In the genomic region with DNA sequence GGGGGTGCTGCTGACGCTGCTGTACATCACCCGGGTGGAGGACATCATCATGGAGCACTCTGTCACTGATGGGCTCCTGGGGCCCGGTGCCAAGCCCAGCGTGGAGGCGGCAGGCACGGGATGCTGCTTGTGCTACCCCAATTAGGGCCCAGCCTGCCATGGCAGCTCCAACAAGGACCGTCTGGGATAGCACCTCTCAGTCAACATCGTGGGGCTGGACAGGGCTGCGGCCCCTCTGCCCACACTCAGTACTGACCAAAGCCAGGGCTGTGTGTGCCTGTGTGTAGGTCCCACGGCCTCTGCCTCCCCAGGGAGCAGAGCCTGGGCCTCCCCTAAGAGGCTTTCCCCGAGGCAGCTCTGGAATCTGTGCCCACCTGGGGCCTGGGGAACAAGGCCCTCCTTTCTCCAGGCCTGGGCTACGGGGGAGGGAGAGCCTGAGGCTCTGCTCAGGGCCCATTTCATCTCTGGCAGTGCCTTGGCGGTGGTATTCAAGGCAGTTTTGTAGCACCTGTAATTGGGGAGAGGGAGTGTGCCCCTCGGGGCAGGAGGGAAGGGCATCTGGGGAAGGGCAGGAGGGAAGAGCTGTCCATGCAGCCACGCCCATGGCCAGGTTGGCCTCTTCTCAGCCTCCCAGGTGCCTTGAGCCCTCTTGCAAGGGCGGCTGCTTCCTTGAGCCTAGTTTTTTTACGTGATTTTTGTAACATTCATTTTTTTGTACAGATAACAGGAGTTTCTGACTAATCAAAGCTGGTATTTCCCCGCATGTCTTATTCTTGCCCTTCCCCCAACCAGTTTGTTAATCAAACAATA, we compare ENCODE assay signal across 8 cellular contexts. TPM values are rescaled to one million over a fixed set of nuclear protein-coding genes. Genes with fewer than 3 reads are reported as not detected.
DNase-seq lines count a peak whose midpoint lies in the region; ATAC-seq, FAIRE-seq and TF ChIP-seq lines count a peak whose summit lies in the region.

No MANE protein-coding gene starts in this region.

- WGBS in GM12878 (ENCODE audit: insufficient coverage, insufficient replicate concordance, low lambda C conversion rate, missing lambda C conversion rate), result 58% methylated on average over 18 of the region's 18 CpGs
- WGBS in testis, 2 donors, result 73 to 85% methylated on average over 13 to 17 of the region's 18 CpGs

- no peaks in the 10 kb centered on the region for H3K79me2 ChIP-seq in GM12878 (ENCODE audit: control insufficient read depth, insufficient read depth, low read length)

- no peak overlapping the region; the same call in 1 of the 2 replicates for H2AFZ ChIP-seq in GM12878 (ENCODE audit: control insufficient read depth, low read depth, low read length)

- no peak overlapping the region for H3K9ac ChIP-seq in GM12878 (ENCODE audit: control insufficient read depth, insufficient read depth, low read length)

- peak; percentile 22 for DNase-seq in activated T-cell treated with anti-CD3 and anti-CD28 coated beads, Interleukin-2, amount 50 U/mL, for 1 hour
- DNase-seq in activated T-cell treated with anti-CD3 and anti-CD28 coated beads for 4 hours, result no peak
- no peak for DNase-seq in GM12878 (ENCODE audit: low read depth, low spot score)
- no peak for DNase-seq in left lung
- peak; percentile 12 for DNase-seq in testis
- DNase-seq in NCI-H510A (lab: John Stamatoyannopoulos, UW), result no peak
- no peak for DNase-seq in H4 (ENCODE audit: low spot score)

- no peak for TF ChIP-seq RAD21 in GM12878 (IDR thresholded peaks at IDR 0.05; ENCODE audit: insufficient read depth, low read depth, low read length)

- in situ Hi-C loops in GM12878 (cut with MboI), result loop anchor here (5.0 kb wide), 2 partner anchors 95 to 275 kb away; no protein-coding TSS in a partner anchor

- TF ChIP-seq EP300 in GM12878 (IDR thresholded peaks at IDR 0.05; ENCODE audit: borderline replicate concordance in 1 of 2, control insufficient read depth in 1 of 2, low read depth in 2 of 2, low read length in 2 of 2), result no peak

- TF ChIP-seq POLR2A in GM12878 (IDR thresholded peaks at IDR 0.05; ENCODE audit: low read depth, low read length) (no peak), testis (IDR thresholded peaks at IDR 0.05) (no peak)

- intact Hi-C loops in GM12878 (cut with micrococcal nuclease; ENCODE audit: unreplicated experiment) (loop anchor here (1.0 kb wide), 2 partner anchors 80 to 99 kb away; no protein-coding TSS in a partner anchor), left lung (cut with DNase I) (loop anchor here (5.0 to 10.0 kb wide), 3 partner anchors 80 to 272 kb away; a partner anchor contains a TSS), testis (cut with DNase I; ENCODE audit: low total_unique reads) (loop anchor here (5.0 kb wide), 1 partner anchor 80 kb away; no protein-coding TSS in a partner anchor)

- H3K36me3 ChIP-seq in GM12878 (ENCODE audit: control insufficient read depth in 2 of 2, insufficient read depth in 2 of 2, low read length in 1 of 2) (no peaks in the 10 kb centered on the region), left lung (peaks cover 0 to 5% of the 10 kb centered on the region in 2 donors), testis (ENCODE audit: low read depth, missing control alignments) (no peaks in the 10 kb centered on the region)

- H3K9me3 ChIP-seq in GM12878 (replicated peaks; ENCODE audit: control insufficient read depth, insufficient read depth, low read length) (no peaks in the 10 kb centered on the region), left lung (no peaks in the 10 kb centered on the region), testis (no peaks in the 10 kb centered on the region)

- SMC1A ChIA-PET in GM12878 (lab: Charles Lee; ENCODE audit: uncharacterized antibody, unreplicated experiment), result interaction anchor here (0.6 to 3.5 kb wide), 8 partner anchors 41 to 108 kb away, joined by 3 to 19 read pairs (median 4); no protein-coding TSS in a partner anchor

- BruUV-seq in GM12878 (replicated peaks; lab: Mats Ljungman, UMichigan), result no TSS peak

- H3K4me2 ChIP-seq in GM12878 (ENCODE audit: control insufficient read depth, insufficient read depth), result 0 out of 2 replicates have a peak overlapping the region, but pooled peaks have one; percentile 44

- H3K4me1 ChIP-seq in GM12878 (ENCODE audit: control insufficient read depth, insufficient read depth, low read length), result no peaks in the 10 kb centered on the region
- H3K4me1 ChIP-seq in left lung, result peaks cover 0 to 12% of the 10 kb centered on the region in 2 donors
- peaks cover 7% of the 10 kb centered on the region for H3K4me1 ChIP-seq in testis

- H3K4me3 ChIP-seq in GM12878 (no peak overlapping the region), left lung (no peak overlapping the region), testis (no peak overlapping the region)

- FAIRE-seq in GM12878 (lab: Jason Lieb, UNC), result no peak

- POLR2A ChIA-PET in GM12878 (lab: Charles Lee), result interaction anchor here (0.6 to 1.0 kb wide), 2 partner anchors 41 to 69 kb away, joined by 3 to 4 read pairs; no protein-coding TSS in a partner anchor

- H4K20me1 ChIP-seq in GM12878 (ENCODE audit: control insufficient read depth, insufficient read depth), result no peaks in the 10 kb centered on the region

- ATAC-seq in GM12878 (no peak), left lung (peak; percentile 43), GM21381 (IDR thresholded peaks at IDR 0.05; ENCODE audit: unreplicated experiment) (no peak)

- CTCF ChIA-PET in GM12878 (lab: Yijun Ruan, JAX), result interaction anchor here (0.6 to 3.1 kb wide), 26 partner anchors 8 to 1347 kb away, joined by 3 to 32 read pairs (median 5); a partner anchor contains a TSS

- TF ChIP-seq CTCF in GM12878 (IDR thresholded peaks at IDR 0.05 in 2 of 3, conservative IDR thresholded peaks at IDR 0.05 in 1 of 3; ENCODE audit: control insufficient read depth in 2 of 3, extremely low read depth in 1 of 3, insufficient read depth in 1 of 3, low read depth in 3 of 3, low read length in 3 of 3), result no peak
- TF ChIP-seq CTCF in left lung (IDR thresholded peaks at IDR 0.05), result no peak
- TF ChIP-seq CTCF in testis (IDR thresholded peaks at IDR 0.05), result no peak

- no peaks in the 10 kb centered on the region for H3K27me3 ChIP-seq in GM12878 (replicated peaks in 1 of 2; ENCODE audit: control insufficient read depth in 2 of 2, insufficient read depth in 2 of 2, low read length in 1 of 2)
- no peaks in the 10 kb centered on the region for H3K27me3 ChIP-seq in left lung
- H3K27me3 ChIP-seq in testis, result no peaks in the 10 kb centered on the region

- H3K27ac ChIP-seq in GM12878 (ENCODE audit: control insufficient read depth, insufficient read depth) (no peak overlapping the region), left lung (peak overlapping the region in 1 of 2 donors; percentile 23), testis (no peak overlapping the region)

- RAD21 ChIA-PET in GM12878 (lab: Charles Lee; ENCODE audit: unreplicated experiment), result interaction anchor here (0.5 to 1.4 kb wide), 17 partner anchors 39 to 805 kb away, joined by 3 to 11 read pairs (median 4); no protein-coding TSS in a partner anchor

TF ChIP-seq in GM12878, 131 proteins besides CTCF, POLR2A, EP300 and RAD21 (continues in another document):
- TF ChIP-seq, protein P1, sequence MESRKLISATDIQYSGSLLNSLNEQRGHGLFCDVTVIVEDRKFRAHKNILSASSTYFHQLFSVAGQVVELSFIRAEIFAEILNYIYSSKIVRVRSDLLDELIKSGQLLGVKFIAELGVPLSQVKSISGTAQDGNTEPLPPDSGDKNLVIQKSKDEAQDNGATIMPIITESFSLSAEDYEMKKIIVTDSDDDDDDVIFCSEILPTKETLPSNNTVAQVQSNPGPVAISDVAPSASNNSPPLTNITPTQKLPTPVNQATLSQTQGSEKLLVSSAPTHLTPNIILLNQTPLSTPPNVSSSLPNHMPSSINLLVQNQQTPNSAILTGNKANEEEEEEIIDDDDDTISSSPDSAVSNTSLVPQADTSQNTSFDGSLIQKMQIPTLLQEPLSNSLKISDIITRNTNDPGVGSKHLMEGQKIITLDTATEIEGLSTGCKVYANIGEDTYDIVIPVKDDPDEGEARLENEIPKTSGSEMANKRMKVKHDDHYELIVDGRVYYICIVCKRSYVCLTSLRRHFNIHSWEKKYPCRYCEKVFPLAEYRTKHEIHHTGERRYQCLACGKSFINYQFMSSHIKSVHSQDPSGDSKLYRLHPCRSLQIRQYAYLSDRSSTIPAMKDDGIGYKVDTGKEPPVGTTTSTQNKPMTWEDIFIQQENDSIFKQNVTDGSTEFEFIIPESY (IDR thresholded peaks at IDR 0.05), result no peak
- no peak for TF ChIP-seq HDGF (IDR thresholded peaks at IDR 0.05)
- no peak for TF ChIP-seq TCF3 (IDR thresholded peaks at IDR 0.05; ENCODE audit: borderline replicate concordance, insufficient read depth, low read depth, low read length)
- no peak for TF ChIP-seq ZBED1 (IDR thresholded peaks at IDR 0.05; ENCODE audit: borderline replicate concordance)
- no peak for TF ChIP-seq NFXL1 (IDR thresholded peaks at IDR 0.05; ENCODE audit: borderline replicate concordance)

RNA-seq across cellular contexts. Expression of a gene that starts 55.8 kb away (rescaled TPM):
- 13.5 and 16.0 TPM in 2 replicates for total RNA-seq in GM12878 (2013; cell fraction: nucleolus; rRNA removed)
- 1.9 and 2.2 TPM in 2 replicates for total RNA-seq in GM12878 (2014; rRNA removed)
- total RNA-seq in GM12878 (2014; rRNA removed; fragmentation: Illumina TruSeq; extraction: Trizol), result 1.3 and 1.8 TPM in 2 replicates
- 2.3 and 3.3 TPM in 2 replicates for total RNA-seq in GM12878 (2021)
- polyA plus RNA-seq in GM12878 (2011; ENCODE audit: low read depth), result 0.81 TPM
- polyA plus RNA-seq in GM12878 (2011; rRNA removed), result 6.2 and 8.5 TPM in 2 replicates
- polyA plus RNA-seq in GM12878 (2011; cell fraction: cytosol; rRNA removed), result 10.5 and 14.8 TPM in 2 replicates
- polyA plus RNA-seq in GM12878 (2011; cell fraction: nucleus; rRNA removed), result 11.7 and 12.8 TPM in 2 replicates
- 2.3 and 2.7 TPM in 2 replicates for polyA plus RNA-seq in GM12878 (2012)
- 1.4 and 2.7 TPM in 2 replicates for polyA plus RNA-seq in GM12878 (2014; fragmentation: Illumina TruSeq; extraction: Trizol)
- not detected for polyA plus RNA-seq in GM12878 (2014; fragmentation: Nextera tagmentation; extraction: Ambion mirVana)
- 1.4 and 2.5 TPM in 2 replicates for polyA plus RNA-seq in GM12878 (2014; rRNA removed)
- polyA plus RNA-seq in GM12878 (2016; fragmentation: Nextera tagmentation; extraction: Ambion mirVana), result 1 to 10 TPM; 2.2 to 2.8 TPM
- polyA minus RNA-seq in GM12878 (2011; rRNA and poly(A)+ RNA removed), result 16.0 and 19.2 TPM in 2 replicates
- 2.6 and 2.9 TPM in 2 replicates for polyA minus RNA-seq in GM12878 (2011; cell fraction: cytosol; rRNA and poly(A)+ RNA removed)
- polyA minus RNA-seq in GM12878 (2011; cell fraction: nucleus; rRNA and poly(A)+ RNA removed), result 6.2 and 9.1 TPM in 2 replicates
- total RNA-seq in left lung, result 10 to 100 TPM; 52.4 to 67.9 TPM
- 10 to 100 TPM; 35.3 to 37.5 TPM for total RNA-seq in testis
- polyA plus RNA-seq in testis (ENCODE audit: insufficient read depth, low read depth, low replicate concordance), result 29.7 TPM
- total RNA-seq in H4 (2014; rRNA removed; shearing (Covaris generic)), result not detected in 2 replicates

Comparison
In these comparisons a context has a peak if more than half of its experiments do, and no peak if none do; other contexts are left out.
1. DNase-seq: peak in activated T-cell treated with anti-CD3 and anti-CD28 coated beads, Interleukin-2, amount 50 U/mL, for 1 hour (single experiment) and testis (single experiment); none in activated T-cell treated with anti-CD3 and anti-CD28 coated beads for 4 hours (single experiment), GM12878 (single experiment), left lung (0 of 2), NCI-H510A (single experiment) and H4 (single experiment).